ENCODE assay signal across 8 cellular contexts in genomic region chr5:146878471-146879172, GRCh38. TPM values are rescaled to one million over a fixed set of nuclear protein-coding genes. Genes with fewer than 3 reads are reported as not detected.
DNase-seq lines count a peak whose midpoint lies in the region; ATAC-seq and TF ChIP-seq lines count a peak whose summit lies in the region.

PPP2R2B (minus strand) TSS chr5:146878757.

- H3K9me3 ChIP-seq in HAP-1 (no peaks in the 10 kb centered on the region), PC-3 (ENCODE audit: low read length) (no peaks in the 10 kb centered on the region), heart left ventricle (no peaks in the 10 kb centered on the region), osteoblast (ENCODE audit: low read depth, low read length) (no peaks in the 10 kb centered on the region), vagina (no peaks in the 10 kb centered on the region)

- H2AFZ ChIP-seq in PC-3 (ENCODE audit: low read length) (peak within 1 kb of the TSS; percentile 45; the same call in 1 of the 2 replicates), osteoblast (ENCODE audit: low read length) (peak within 1 kb of the TSS; percentile 47)

- H3K36me3 Mint-ChIP-seq in CD14-positive monocyte (no peaks in the 10 kb centered on the region), HFFc6 (ENCODE audit: low read depth) (peaks cover 3% of the 10 kb centered on the region; the same call in 1 of the 2 replicates)
- H3K36me3 Mint-ChIP-seq in activated naive CD4-positive, alpha-beta T cell treated with anti-CD3 and anti-CD28 coated beads, Interleukin-2, amount 50 U/mL, for 72 hours = no peaks in the 10 kb centered on the region

- H3K27me3 ChIP-seq in HAP-1 (ENCODE audit: low read depth) = no peaks in the 10 kb centered on the region
- peaks cover 46% of the 10 kb centered on the region for H3K27me3 ChIP-seq in PC-3 (ENCODE audit: low read length)
- H3K27me3 ChIP-seq in heart left ventricle = peaks cover 0 to 45% (median 22%) of the 10 kb centered on the region in 9 donors
- peaks cover 10% of the 10 kb centered on the region for H3K27me3 ChIP-seq in osteoblast (ENCODE audit: insufficient read depth, low read length)
- H3K27me3 ChIP-seq in vagina = peaks cover 7% of the 10 kb centered on the region

- H3K4me2 ChIP-seq in PC-3 (ENCODE audit: low read length) (peak within 1 kb of the TSS; percentile 71), osteoblast (ENCODE audit: insufficient read depth, low read length) (peak within 1 kb of the TSS; percentile 64)

- H3K4me3 Mint-ChIP-seq in CD14-positive monocyte (peak within 1 kb of the TSS; percentile 71 to 91), HFFc6 (no peak within 1 kb of the TSS)

- intact Hi-C loops in CD14-positive monocyte (cut with micrococcal nuclease) (no loop called here), PC-3 (cut with micrococcal nuclease) (no loop called here), heart left ventricle (cut with DNase I) (no loop called here), vagina (cut with DNase I) (no loop called here)

- H4K20me1 ChIP-seq in PC-3 (ENCODE audit: low read length) (no peaks in the 10 kb centered on the region), osteoblast (ENCODE audit: insufficient read depth, low read length) (no peaks in the 10 kb centered on the region)

- no TSS peak for BruUV-seq in PC-3 (replicated peaks; lab: Mats Ljungman, UMichigan)

- CTCF ChIA-PET in PC-3 (lab: Charles Lee) = no interaction called here

- DNase-seq in CD14-positive monocyte (ENCODE audit: low spot score) (no peak), HAP-1 (ENCODE audit: low spot score in 2 of 2) (peak; percentile 53 to 70), PC-3 (peak; percentile 17), heart left ventricle (peak in 4 of 5 donors; percentile 18 to 60 (median 28)), osteoblast (ENCODE audit: insufficient read length, low spot score, missing footprints) (peak; percentile 69), vagina (ENCODE audit: extremely low spot score in 2 of 2) (no peak), HFFc6 (no peak)
- DNase-seq in activated naive CD4-positive, alpha-beta T cell treated with anti-CD3 and anti-CD28 coated beads, Interleukin-2, amount 50 U/mL, for 72 hours (ENCODE audit: low spot score in 2 of 2) = peak in 1 of 2 donors; percentile 39

- ATAC-seq in PC-3 (peak; percentile 53; the same call in 1 of the 2 replicates), heart left ventricle (peak in 3 of 4 donors; percentile 64 to 80 (median 65))
- peak; percentile 73 to 91 for ATAC-seq in activated naive CD4-positive, alpha-beta T cell treated with anti-CD3 and anti-CD28 coated beads, Interleukin-2, amount 50 U/mL, for 72 hours

- H3K4me1 ChIP-seq in HAP-1 (peaks cover 36% of the 10 kb centered on the region), PC-3 (ENCODE audit: insufficient read depth, low read length) (no peaks in the 10 kb centered on the region), heart left ventricle (peaks cover 0 to 22% (median 7%) of the 10 kb centered on the region in 12 donors), osteoblast (ENCODE audit: insufficient read depth, low read length) (no peaks in the 10 kb centered on the region), vagina (peaks cover 26% of the 10 kb centered on the region)

- H3K4me1 Mint-ChIP-seq in CD14-positive monocyte = peaks cover 20% of the 10 kb centered on the region
- no peaks in the 10 kb centered on the region for H3K4me1 Mint-ChIP-seq in HFFc6 (ENCODE audit: low read depth)

- POLR2A ChIA-PET in PC-3 (lab: Charles Lee; ENCODE audit: unreplicated experiment) = no interaction called here

- H3K9me2 ChIP-seq in PC-3 (replicated peaks; ENCODE audit: low read length) = no peaks in the 10 kb centered on the region

- H3K27ac ChIP-seq in PC-3 (ENCODE audit: low read length) (no peak within 1 kb of the TSS), heart left ventricle (no peak within 1 kb of the TSS), osteoblast (ENCODE audit: low read depth, low read length) (no peak within 1 kb of the TSS), vagina (no peak within 1 kb of the TSS)

- H3K36me3 ChIP-seq in HAP-1 (replicated peaks) (no peaks in the 10 kb centered on the region; the same call in 1 of the 2 replicates), PC-3 (ENCODE audit: low read depth, low read length) (no peaks in the 10 kb centered on the region), heart left ventricle (no peaks in the 10 kb centered on the region), osteoblast (ENCODE audit: insufficient read depth, low read length) (no peaks in the 10 kb centered on the region), vagina (no peaks in the 10 kb centered on the region)

- H3F3A ChIP-seq in PC-3 (ENCODE audit: low read length, unreplicated experiment) = no peaks in the 10 kb centered on the region

- H3K79me2 ChIP-seq in PC-3 (ENCODE audit: low read length) (no peaks in the 10 kb centered on the region), osteoblast (ENCODE audit: insufficient read depth, low read length) (no peaks in the 10 kb centered on the region)

- H3K9me3 Mint-ChIP-seq in CD14-positive monocyte (peaks cover 0 to 4% (median 0%) of the 10 kb centered on the region in 7 donors), HFFc6 (peaks cover 8% of the 10 kb centered on the region)
- H3K9me3 Mint-ChIP-seq in activated naive CD4-positive, alpha-beta T cell treated with anti-CD3 and anti-CD28 coated beads, Interleukin-2, amount 50 U/mL, for 72 hours = no peaks in the 10 kb centered on the region

- peaks cover 50 to 52% (median 52%) of the 10 kb centered on the region in 3 donors for H3K27me3 Mint-ChIP-seq in CD14-positive monocyte (ENCODE audit: low read depth in 3 of 3)
- no peaks in the 10 kb centered on the region for H3K27me3 Mint-ChIP-seq in HFFc6 (ENCODE audit: insufficient read depth)

- 0 to 1% (median 1%) methylated on average over 15 to 41 of the region's 41 CpGs for WGBS in heart left ventricle, 4 donors

- no peak for TF ChIP-seq POLR2A in heart left ventricle (IDR thresholded peaks at IDR 0.05)
- no peak for TF ChIP-seq POLR2A in vagina (IDR thresholded peaks at IDR 0.05)

- in situ Hi-C loops in HAP-1 (cut with MboI; ENCODE audit: low sequenced_read_pairs) = no loop called here

- TF ChIP-seq CTCF in CD14-positive monocyte (IDR thresholded peaks at IDR 0.05) = no peak
- TF ChIP-seq CTCF in PC-3 (conservative IDR thresholded peaks at IDR 0.05; ENCODE audit: low read depth, low read length) = no peak
- TF ChIP-seq CTCF in heart left ventricle (IDR thresholded peaks at IDR 0.05) = no peak
- TF ChIP-seq CTCF in osteoblast (IDR thresholded peaks at IDR 0.05; ENCODE audit: extremely low read depth, low read depth, low read length) = no peak
- no peak for TF ChIP-seq CTCF in vagina (IDR thresholded peaks at IDR 0.05)
- TF ChIP-seq CTCF in HFFc6 (IDR thresholded peaks at IDR 0.05) = no peak

- H3K4me3 ChIP-seq in HAP-1 (peak within 1 kb of the TSS; percentile 55), PC-3 (ENCODE audit: low read length) (peak within 1 kb of the TSS; percentile 56), heart left ventricle (peak within 1 kb of the TSS; percentile 17 to 67 (median 51)), osteoblast (ENCODE audit: insufficient read depth, low read length) (peak within 1 kb of the TSS; percentile 56), vagina (peak within 1 kb of the TSS; percentile 53 to 58)

- H3K9ac ChIP-seq in PC-3 (ENCODE audit: low read length) = no peak within 1 kb of the TSS

- H3K27ac Mint-ChIP-seq in CD14-positive monocyte (no peak within 1 kb of the TSS), HFFc6 (no peak within 1 kb of the TSS)
- H3K27ac Mint-ChIP-seq in activated naive CD4-positive, alpha-beta T cell treated with anti-CD3 and anti-CD28 coated beads, Interleukin-2, amount 50 U/mL, for 72 hours = no peak within 1 kb of the TSS

RNA-seq across cellular contexts. Expression of gene PPP2R2B, which starts in this region (rescaled TPM):
- polyA plus RNA-seq in CD14-positive monocyte = under 1 TPM in 1 of 2 donors, not detected in 1; 0.08 TPM
- total RNA-seq in PC-3 (2014; rRNA removed) = 2.4 TPM in 1 of 2 replicates, not detected in the other
- total RNA-seq in activated naive CD4-positive, alpha-beta T cell treated with anti-CD3 and anti-CD28 coated beads, Interleukin-2, amount 50 U/mL, for 72 hours = 1 to 10 TPM in 1 of 2 donors, under 1 TPM in 1; 0.46 to 1.8 TPM
- total RNA-seq in heart left ventricle = 1 to 10 TPM in 4 of 9 donors, under 1 TPM in 4, not detected in 1; 0.12 to 2.9 (median 0.97) TPM
- under 1 TPM; 0.03 to 0.11 TPM for polyA plus RNA-seq in heart left ventricle
- total RNA-seq in osteoblast = under 0.01 TPM in 1 of 2 replicates, not detected in the other
- 6.6 TPM for total RNA-seq in vagina
- not detected for total RNA-seq in HFFc6 (2021; fragmentation: NEBNext Ultra II Directional; extraction: Animal tissue kit (Norgen Biotek cat#: 25700))

Comparison
In these comparisons a context has a peak if more than half of its experiments do, and no peak if none do; other contexts are left out.
1. Peak in DNase-seq, H3K4me3 ChIP-seq and H3K4me2 ChIP-seq in osteoblast; RNA of the gene not detected or under 1 TPM.
2. DNase-seq: peak in HAP-1 (2 of 2), PC-3 (single experiment) and heart left ventricle (4 of 5); none in CD14-positive monocyte (single experiment), vagina (0 of 2) and HFFc6 (single experiment).
3. Peak in every context shown above with its lines, with median percentiles within 50 percentile points of each other: H3K4me3 ChIP-seq and ATAC-seq.